Comparison of ENCODE assay signal across 9 cellular contexts in genomic region chr13:114130131-114130707, GRCh38. TPM values are rescaled to one million over a fixed set of nuclear protein-coding genes. Genes with fewer than 3 reads are reported as not detected.
DNase-seq lines count a peak whose midpoint lies in the region; ATAC-seq, FAIRE-seq and TF ChIP-seq lines count a peak whose summit lies in the region.
"Had no signal": no experiment of that assay in that cellular context is flagged by ENCODE, and none has a peak within 500 bp of the region (broad histone marks: within the 10 kb centered on the region; RNA-seq: fewer than 3 reads in every experiment).

No MANE protein-coding gene starts in this region.

- ATAC-seq in Right ventricle myocardium superior (ENCODE audit: poor library complexity) (no peak), Right ventricle myocardium inferior (no peak)

- peak; percentile 50 for FAIRE-seq in urothelium cell line (lab: Jason Lieb, UNC)

- in situ Hi-C loops in astrocyte of the spinal cord (cut with HindIII; ENCODE audit: low sequenced_read_pairs), result no loop called here

- DNase-seq in Right ventricle myocardium superior (peak; percentile 35), Right ventricle myocardium inferior (ENCODE audit: missing footprints) (no peak), astrocyte of the spinal cord (ENCODE audit: low read depth, low spot score) (no peak), urothelium cell line (ENCODE audit: low spot score) (no peak), Kasumi-1 (lab: John Stamatoyannopoulos, UW) (no peak), NCI-H1417 (lab: John Stamatoyannopoulos, UW) (no peak)
- DNase-seq in activated CD4-positive, CD25-positive, alpha-beta regulatory T cell treated with anti-CD3 and anti-CD28 coated beads, Interleukin-2, amount 50 U/mL, for 72 hours, result no peak

- no peak for TF ChIP-seq CTCF in astrocyte of the spinal cord (IDR thresholded peaks at IDR 0.05; ENCODE audit: low read depth, low read length)

- H3K36me3 ChIP-seq in mesodermal cell (ENCODE audit: control insufficient read depth, insufficient read depth, low read length), result peaks cover 15% of the 10 kb centered on the region

- 66 to 75% methylated on average over 7 to 13 of the region's 13 CpGs for WGBS in mesodermal cell (ENCODE audit: insufficient coverage in 2 of 2), 2 experiments

- H3K4me1 ChIP-seq in mesodermal cell (ENCODE audit: control insufficient read depth, insufficient read depth, low read length, poor library complexity, severe bottlenecking), result peaks cover 37% of the 10 kb centered on the region

- peak overlapping the region; percentile 96 for H3K27ac ChIP-seq in mesodermal cell (ENCODE audit: low read depth, low read length, severe bottlenecking)

- no peaks in the 10 kb centered on the region for H3K9me3 ChIP-seq in mesodermal cell (ENCODE audit: control insufficient read depth, low read length)

- H3K4me3 ChIP-seq in astrocyte of the spinal cord (ENCODE audit: low read depth, low read length) (peak overlapping the region; percentile 97), mesodermal cell (ENCODE audit: extremely low read depth, insufficient read depth, low read length, poor library complexity, severe bottlenecking) (peak overlapping the region; percentile 88)

- intact Hi-C loops in Right ventricle myocardium superior (cut with DNase I) (no loop called here), Right ventricle myocardium inferior (cut with DNase I) (loop anchor here (2.0 kb wide), 1 partner anchor 65 kb away; no protein-coding TSS in a partner anchor)

RNA-seq across cellular contexts. Expression of gene RASA3, which starts 2.2 kb away (rescaled TPM):
- total RNA-seq in Right ventricle myocardium superior, result 11.2 TPM
- total RNA-seq in Right ventricle myocardium inferior, result 12.7 TPM
- polyA plus RNA-seq in mesodermal cell (2013, experiment 1 of 2), result 52.2 TPM
- 45.1 TPM for polyA plus RNA-seq in mesodermal cell (2013, experiment 2 of 2)

RNA-seq across cellular contexts. Expression of gene CFAP97D2, which starts 48.8 kb away (rescaled TPM):
- not detected for total RNA-seq in Right ventricle myocardium superior
- not detected for total RNA-seq in Right ventricle myocardium inferior
- not detected for polyA plus RNA-seq in mesodermal cell (2013, experiment 1 of 2)
- not detected for polyA plus RNA-seq in mesodermal cell (2013, experiment 2 of 2)
- total RNA-seq: Daoy had no signal
